In genomic region chr6:119129148-119129967, GRCh38 we compare ENCODE assay signal across 8 cellular contexts. TPM values are rescaled to one million over a fixed set of nuclear protein-coding genes. Genes with fewer than 3 reads are reported as not detected.
DNase-seq lines count a peak whose midpoint lies in the region; ATAC-seq and TF ChIP-seq lines count a peak whose summit lies in the region.

No MANE protein-coding gene starts in this region.

- H3K36me3 ChIP-seq in PC-9 (ENCODE audit: low read depth) (no peaks in the 10 kb centered on the region), uterus (no peaks in the 10 kb centered on the region)

- CTCF ChIA-PET in PC-9 (lab: Charles Lee), result interaction anchor here (0.5 to 1.2 kb wide), 5 partner anchors 17 to 1415 kb away, joined by 3 to 11 read pairs (median 3); no protein-coding TSS in a partner anchor

- POLR2A ChIA-PET in PC-9 (lab: Charles Lee; ENCODE audit: unreplicated experiment), result interaction anchor here (0.6 to 0.7 kb wide), 2 partner anchors 217 to 598 kb away, joined by 4 to 24 read pairs; no protein-coding TSS in a partner anchor

- peak; percentile 96 for TF ChIP-seq CTCF in PC-9 (conservative IDR thresholded peaks at IDR 0.05)
- TF ChIP-seq CTCF in coronary artery (IDR thresholded peaks at IDR 0.05), result peak; percentile 65
- TF ChIP-seq CTCF in uterus (IDR thresholded peaks at IDR 0.05), result peak; percentile 70 to 91 (median 75)

- ATAC-seq in GM21825 (IDR thresholded peaks at IDR 0.05; ENCODE audit: unreplicated experiment), result peak; percentile 73

- intact Hi-C loops in PC-9 (cut with micrococcal nuclease; ENCODE audit: unreplicated experiment) (loop anchor here (1.0 to 5.0 kb wide), 2 partner anchors 222 to 1698 kb away; no protein-coding TSS in a partner anchor), uterus (cut with DNase I; ENCODE audit: low total_unique reads) (no loop called here)

- H3K4me3 ChIP-seq in PC-9, result 0 out of 2 replicates have a peak overlapping the region, but pooled peaks have one; percentile 2
- H3K4me3 ChIP-seq in coronary artery, result no peak overlapping the region
- H3K4me3 ChIP-seq in uterus, result no peak overlapping the region

- DNase-seq in activated T-cell treated with anti-CD3 and anti-CD28 coated beads for 24 hours (ENCODE audit: low read depth) (peak; percentile 17), activated T-cell treated with anti-CD3 and anti-CD28 coated beads for 4 hours (no peak), KBM-7 (peak; percentile 72), PC-9 (peak; percentile 20 to 68), coronary artery (ENCODE audit: low spot score) (no peak), lung microvascular endothelial cell (ENCODE audit: low read depth in 2 of 2) (peak; percentile 83 to 86), uterus (no peak)

- H4K20me1 ChIP-seq in PC-9 (ENCODE audit: insufficient read depth), result no peaks in the 10 kb centered on the region

- no peaks in the 10 kb centered on the region for H3K79me2 ChIP-seq in PC-9 (ENCODE audit: low read depth)

- H3K9me2 ChIP-seq in PC-9 (ENCODE audit: insufficient read depth), result no peaks in the 10 kb centered on the region; the same call in 1 of the 2 replicates

- peak overlapping the region; percentile 55 for H3K27ac ChIP-seq in PC-9
- H3K27ac ChIP-seq in coronary artery, result no peak overlapping the region
- no peak overlapping the region for H3K27ac ChIP-seq in uterus

- peaks cover 14% of the 10 kb centered on the region for H3F3A ChIP-seq in PC-9 (ENCODE audit: insufficient read depth, low read depth)

- no TSS peak for BruUV-seq in PC-9 (replicated peaks; lab: Mats Ljungman, UMichigan)

- H3K9me3 ChIP-seq in PC-9 (ENCODE audit: insufficient read depth, low read depth) (peaks cover 6% of the 10 kb centered on the region; the same call in 1 of the 2 replicates), uterus (no peaks in the 10 kb centered on the region)

- H2AFZ ChIP-seq in PC-9, result no peak overlapping the region

- H3K27me3 ChIP-seq in PC-9 (ENCODE audit: insufficient read depth, low read depth), result no peaks in the 10 kb centered on the region
- H3K27me3 ChIP-seq in uterus, result no peaks in the 10 kb centered on the region

- peak overlapping the region; percentile 63 for H3K4me2 ChIP-seq in PC-9

- in situ Hi-C loops in KBM-7 (cut with MboI; ENCODE audit: low pct_unique_long_range_greater_than_20kb, low sequenced_read_pairs), result loop anchor here (25.0 kb wide), 2 partner anchors 333 to 608 kb away; no protein-coding TSS in a partner anchor

- no peak for TF ChIP-seq POLR2A in uterus (IDR thresholded peaks at IDR 0.05)

- H3K4me1 ChIP-seq in PC-9 (replicated peaks; ENCODE audit: insufficient read depth), result peaks cover 35% of the 10 kb centered on the region
- no peaks in the 10 kb centered on the region for H3K4me1 ChIP-seq in uterus

RNA-seq across cellular contexts. Expression of gene FAM184A, which starts 50.9 kb away (rescaled TPM):
- total RNA-seq in PC-9 (2021) (0.85 and 1.1 TPM in 2 replicates), lung microvascular endothelial cell (under 0.01 and 0.40 TPM in 2 replicates), uterus (1 to 10 TPM; 1.8 to 9.5 (median 5.1) TPM)

Comparison
In these comparisons a context has a peak if more than half of its experiments do, and no peak if none do; other contexts are left out.
1. DNase-seq: peak in activated T-cell treated with anti-CD3 and anti-CD28 coated beads for 24 hours (single experiment), KBM-7 (single experiment), PC-9 (2 of 2) and lung microvascular endothelial cell (2 of 2); none in activated T-cell treated with anti-CD3 and anti-CD28 coated beads for 4 hours (single experiment), coronary artery (single experiment) and uterus (0 of 2).
2. Peak in every context shown above with its lines, with median percentiles within 50 percentile points of each other: CTCF ChIP-seq.